ENCODE assay signal across 26 cellular contexts in the genomic region with DNA sequence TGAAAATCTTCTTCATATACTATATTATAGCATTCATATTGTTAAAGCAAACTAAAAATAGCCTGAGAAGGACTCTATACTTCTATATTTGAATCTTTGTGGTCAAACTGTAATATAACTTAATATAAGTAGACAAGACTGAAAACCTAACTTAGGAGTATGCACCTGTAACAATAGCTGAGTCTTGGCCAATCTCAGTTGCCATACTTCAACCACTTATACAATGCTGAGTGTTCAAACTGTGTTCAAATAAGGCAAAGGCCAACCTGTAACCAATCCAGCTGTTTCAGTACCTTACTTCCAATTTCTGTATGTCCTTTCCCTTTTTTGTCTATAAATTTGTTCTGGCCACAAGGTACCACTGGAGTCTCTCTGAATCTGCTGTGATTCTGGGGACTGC.
DNase-seq lines count a peak whose midpoint lies in the region; TF ChIP-seq lines count a peak whose summit lies in the region.
"Had no signal": no experiment of that assay in that cellular context is flagged by ENCODE, and none has a peak within 500 bp of the region (broad histone marks: within the 10 kb centered on the region; RNA-seq: fewer than 3 reads in every experiment).

No MANE protein-coding gene starts in this region.

- no peak overlapping the region for H3K4me3 Mint-ChIP-seq in endodermal cell
- H3K4me3 Mint-ChIP-seq in nephron = no peak overlapping the region
- H3K4me3 Mint-ChIP-seq: CD14-positive monocyte; CD4-positive, alpha-beta memory T cell; CD4-positive, CD25-positive, alpha-beta regulatory T cell; CD8-positive, alpha-beta memory T cell had no signal

- no peaks in the 10 kb centered on the region for H3K36me3 Mint-ChIP-seq in endodermal cell (ENCODE audit: low read depth)
- no peaks in the 10 kb centered on the region for H3K36me3 Mint-ChIP-seq in nephron (ENCODE audit: low read depth)
- H3K36me3 Mint-ChIP-seq: CD14-positive monocyte; CD4-positive, alpha-beta memory T cell; CD4-positive, CD25-positive, alpha-beta regulatory T cell; CD8-positive, alpha-beta memory T cell had no signal

- H3K27ac ChIP-seq in MM.1S (ENCODE audit: low read length) = no peak overlapping the region
- peak overlapping the region; percentile 80 for H3K27ac ChIP-seq in endodermal cell (ENCODE audit: low read depth, low read length)
- H3K27ac ChIP-seq: 22Rv1, A549, BLaER1 had no signal

- 0 out of 2 replicates have a peak, but pooled peaks cover 4% of the 10 kb centered on the region for H3F3A ChIP-seq in MM.1S (ENCODE audit: insufficient read depth, low read length)

- H3K9ac ChIP-seq in MM.1S (ENCODE audit: low read length) (no peak overlapping the region), endodermal cell (ENCODE audit: extremely low read depth, low read length, poor library complexity, severe bottlenecking) (no peak overlapping the region)
- H3K9ac ChIP-seq: BLaER1 had no signal

- H4K20me1 ChIP-seq in MM.1S (ENCODE audit: insufficient read depth, low read length) = no peaks in the 10 kb centered on the region
- H4K20me1 ChIP-seq: BLaER1 had no signal

- H3K27me3 Mint-ChIP-seq in endodermal cell (ENCODE audit: insufficient read depth) = peaks cover 2% of the 10 kb centered on the region
- H3K27me3 Mint-ChIP-seq in nephron (ENCODE audit: low read depth) = no peaks in the 10 kb centered on the region
- H3K27me3 Mint-ChIP-seq: CD4-positive, alpha-beta memory T cell; CD4-positive, CD25-positive, alpha-beta regulatory T cell; CD8-positive, alpha-beta memory T cell had no signal

- H3K27me3 ChIP-seq in MM.1S (replicated peaks; ENCODE audit: insufficient read depth, low read length) (no peaks in the 10 kb centered on the region), endodermal cell (ENCODE audit: control insufficient read depth, insufficient read depth, low read length, poor library complexity, severe bottlenecking) (peaks cover 21% of the 10 kb centered on the region)
- H3K27me3 ChIP-seq: BE2C, BLaER1 had no signal

- H3K9me2 ChIP-seq in MM.1S (replicated peaks; ENCODE audit: insufficient read depth, low read length) = peaks cover 3% of the 10 kb centered on the region; the same call in 1 of the 2 replicates

- no peaks in the 10 kb centered on the region for H3K79me2 ChIP-seq in MM.1S (ENCODE audit: low read length)

- in situ Hi-C loops in ACHN (cut with HindIII; ENCODE audit: low pct_ligation_motif_present, low pct_unique_long_range_greater_than_20kb, low sequenced_read_pairs) = no loop called here

- H3K9me3 Mint-ChIP-seq in endodermal cell (peaks cover 2% of the 10 kb centered on the region), nephron (no peaks in the 10 kb centered on the region)

- H3K4me1 Mint-ChIP-seq in endodermal cell (peaks cover 41% of the 10 kb centered on the region), nephron (peaks cover 34% of the 10 kb centered on the region)
- H3K4me1 Mint-ChIP-seq: CD14-positive monocyte; CD4-positive, alpha-beta memory T cell; CD4-positive, CD25-positive, alpha-beta regulatory T cell; CD8-positive, alpha-beta memory T cell had no signal

- H2AFZ ChIP-seq in MM.1S (ENCODE audit: low read length) = no peak overlapping the region

- no peak overlapping the region for H3K27ac Mint-ChIP-seq in endodermal cell
- peak overlapping the region in 2 of 3 experiments; percentile 53 to 71 for H3K27ac Mint-ChIP-seq in nephron
- H3K27ac Mint-ChIP-seq: CD14-positive monocyte; CD4-positive, alpha-beta memory T cell; CD4-positive, CD25-positive, alpha-beta regulatory T cell; CD8-positive, alpha-beta memory T cell had no signal

- H3K4me3 ChIP-seq in MM.1S (ENCODE audit: low read length) (no peak overlapping the region), endodermal cell (ENCODE audit: low read length) (no peak overlapping the region)
- H3K4me3 ChIP-seq: A549, BLaER1, GM12878 had no signal

- H3K36me3 ChIP-seq in MM.1S (replicated peaks; ENCODE audit: insufficient read depth, low read length) (no peaks in the 10 kb centered on the region), endodermal cell (ENCODE audit: control insufficient read depth, insufficient read depth, low read length) (no peaks in the 10 kb centered on the region)
- H3K36me3 ChIP-seq: BE2C, BLaER1 had no signal

- H3K4me1 ChIP-seq in MM.1S (ENCODE audit: low read length) (peaks cover 22% of the 10 kb centered on the region), endodermal cell (ENCODE audit: control insufficient read depth, insufficient read depth, low read length) (peaks cover 6% of the 10 kb centered on the region)
- H3K4me1 ChIP-seq: A549, BE2C, BLaER1 had no signal

- TF ChIP-seq CTCF in MM.1S (IDR thresholded peaks at IDR 0.05; ENCODE audit: low read length) = no peak
- TF ChIP-seq CTCF in endodermal cell (conservative IDR thresholded peaks at IDR 0.05) = no peak
- TF ChIP-seq CTCF in nephron (IDR thresholded peaks at IDR 0.05; ENCODE audit: unreplicated experiment in 3 of 3) = no peak

- H3K9me3 ChIP-seq in MM.1S (replicated peaks; ENCODE audit: insufficient read depth, low read length) (no peaks in the 10 kb centered on the region), endodermal cell (ENCODE audit: control insufficient read depth, low read length) (peaks cover 6% of the 10 kb centered on the region)
- H3K9me3 ChIP-seq: A549, BE2C, BLaER1 had no signal

- H3K4me2 ChIP-seq in MM.1S (ENCODE audit: low read depth, low read length) = no peak overlapping the region
- H3K4me2 ChIP-seq: A549, BLaER1 had no signal

- DNase-seq in MM.1S = peak; percentile 60
- peak; percentile 54 for DNase-seq in RPMI8226
- DNase-seq in endodermal cell = no peak
- no peak for DNase-seq in NCI-H146 (lab: John Stamatoyannopoulos, UW)
- no peak for DNase-seq in NCI-H1694 treated with DMSO at 0.1 percent for 48 hours (lab: John Stamatoyannopoulos, UW)
- no peak for DNase-seq in ACHN
- no peak for DNase-seq in NCI-H2107 treated with DMSO at 0.1 percent for 48 hours (lab: John Stamatoyannopoulos, UW; ENCODE audit: unreplicated experiment)
- DNase-seq: BE2C; C1 segment of cervical spinal cord; CD4-positive, alpha-beta memory T cell; CD4-positive, CD25-positive, alpha-beta regulatory T cell; CD8-positive, alpha-beta memory T cell; COR-L47; DMS 273 treated with DMSO at 0.1 percent for 48 hours; DMS153; DMS53; DMS79; DND-41; EL; GDM1 had no signal

Comparison
In these comparisons a context has a peak if more than half of its experiments do, and no peak if none do; other contexts are left out.
1. DNase-seq: peak in MM.1S (single experiment) and RPMI8226 (single experiment); none in endodermal cell (single experiment), NCI-H146 (single experiment), NCI-H1694 treated with DMSO at 0.1 percent for 48 hours (single experiment), ACHN (single experiment) and NCI-H2107 treated with DMSO at 0.1 percent for 48 hours (single experiment).